4 cellular contexts compared by ENCODE assay signal in genomic region chr18:22009242-22009641, GRCh38.
TF ChIP-seq lines count a peak whose summit lies in the region.

No MANE protein-coding gene starts in this region.

TF ChIP-seq in A549, 52 proteins besides CTCF, POLR2A, EP300 and RAD21 (continued from another document):
- TF ChIP-seq MAFK (IDR thresholded peaks at IDR 0.05; ENCODE audit: partially characterized antibody), result peak; percentile 22

TF ChIP-seq in GM23338, 12 proteins besides CTCF, POLR2A, EP300 and RAD21 (continued from another document):
- TF ChIP-seq STAT1 (IDR thresholded peaks at IDR 0.05; ENCODE audit: unreplicated experiment), result no peak
- no peak for TF ChIP-seq ZNF114 (CRISPR knock-in tag; IDR thresholded peaks at IDR 0.05)
- no peak for TF ChIP-seq EZH2phosphoT487 (IDR thresholded peaks at IDR 0.05; ENCODE audit: unreplicated experiment)
- TF ChIP-seq, protein P1, sequence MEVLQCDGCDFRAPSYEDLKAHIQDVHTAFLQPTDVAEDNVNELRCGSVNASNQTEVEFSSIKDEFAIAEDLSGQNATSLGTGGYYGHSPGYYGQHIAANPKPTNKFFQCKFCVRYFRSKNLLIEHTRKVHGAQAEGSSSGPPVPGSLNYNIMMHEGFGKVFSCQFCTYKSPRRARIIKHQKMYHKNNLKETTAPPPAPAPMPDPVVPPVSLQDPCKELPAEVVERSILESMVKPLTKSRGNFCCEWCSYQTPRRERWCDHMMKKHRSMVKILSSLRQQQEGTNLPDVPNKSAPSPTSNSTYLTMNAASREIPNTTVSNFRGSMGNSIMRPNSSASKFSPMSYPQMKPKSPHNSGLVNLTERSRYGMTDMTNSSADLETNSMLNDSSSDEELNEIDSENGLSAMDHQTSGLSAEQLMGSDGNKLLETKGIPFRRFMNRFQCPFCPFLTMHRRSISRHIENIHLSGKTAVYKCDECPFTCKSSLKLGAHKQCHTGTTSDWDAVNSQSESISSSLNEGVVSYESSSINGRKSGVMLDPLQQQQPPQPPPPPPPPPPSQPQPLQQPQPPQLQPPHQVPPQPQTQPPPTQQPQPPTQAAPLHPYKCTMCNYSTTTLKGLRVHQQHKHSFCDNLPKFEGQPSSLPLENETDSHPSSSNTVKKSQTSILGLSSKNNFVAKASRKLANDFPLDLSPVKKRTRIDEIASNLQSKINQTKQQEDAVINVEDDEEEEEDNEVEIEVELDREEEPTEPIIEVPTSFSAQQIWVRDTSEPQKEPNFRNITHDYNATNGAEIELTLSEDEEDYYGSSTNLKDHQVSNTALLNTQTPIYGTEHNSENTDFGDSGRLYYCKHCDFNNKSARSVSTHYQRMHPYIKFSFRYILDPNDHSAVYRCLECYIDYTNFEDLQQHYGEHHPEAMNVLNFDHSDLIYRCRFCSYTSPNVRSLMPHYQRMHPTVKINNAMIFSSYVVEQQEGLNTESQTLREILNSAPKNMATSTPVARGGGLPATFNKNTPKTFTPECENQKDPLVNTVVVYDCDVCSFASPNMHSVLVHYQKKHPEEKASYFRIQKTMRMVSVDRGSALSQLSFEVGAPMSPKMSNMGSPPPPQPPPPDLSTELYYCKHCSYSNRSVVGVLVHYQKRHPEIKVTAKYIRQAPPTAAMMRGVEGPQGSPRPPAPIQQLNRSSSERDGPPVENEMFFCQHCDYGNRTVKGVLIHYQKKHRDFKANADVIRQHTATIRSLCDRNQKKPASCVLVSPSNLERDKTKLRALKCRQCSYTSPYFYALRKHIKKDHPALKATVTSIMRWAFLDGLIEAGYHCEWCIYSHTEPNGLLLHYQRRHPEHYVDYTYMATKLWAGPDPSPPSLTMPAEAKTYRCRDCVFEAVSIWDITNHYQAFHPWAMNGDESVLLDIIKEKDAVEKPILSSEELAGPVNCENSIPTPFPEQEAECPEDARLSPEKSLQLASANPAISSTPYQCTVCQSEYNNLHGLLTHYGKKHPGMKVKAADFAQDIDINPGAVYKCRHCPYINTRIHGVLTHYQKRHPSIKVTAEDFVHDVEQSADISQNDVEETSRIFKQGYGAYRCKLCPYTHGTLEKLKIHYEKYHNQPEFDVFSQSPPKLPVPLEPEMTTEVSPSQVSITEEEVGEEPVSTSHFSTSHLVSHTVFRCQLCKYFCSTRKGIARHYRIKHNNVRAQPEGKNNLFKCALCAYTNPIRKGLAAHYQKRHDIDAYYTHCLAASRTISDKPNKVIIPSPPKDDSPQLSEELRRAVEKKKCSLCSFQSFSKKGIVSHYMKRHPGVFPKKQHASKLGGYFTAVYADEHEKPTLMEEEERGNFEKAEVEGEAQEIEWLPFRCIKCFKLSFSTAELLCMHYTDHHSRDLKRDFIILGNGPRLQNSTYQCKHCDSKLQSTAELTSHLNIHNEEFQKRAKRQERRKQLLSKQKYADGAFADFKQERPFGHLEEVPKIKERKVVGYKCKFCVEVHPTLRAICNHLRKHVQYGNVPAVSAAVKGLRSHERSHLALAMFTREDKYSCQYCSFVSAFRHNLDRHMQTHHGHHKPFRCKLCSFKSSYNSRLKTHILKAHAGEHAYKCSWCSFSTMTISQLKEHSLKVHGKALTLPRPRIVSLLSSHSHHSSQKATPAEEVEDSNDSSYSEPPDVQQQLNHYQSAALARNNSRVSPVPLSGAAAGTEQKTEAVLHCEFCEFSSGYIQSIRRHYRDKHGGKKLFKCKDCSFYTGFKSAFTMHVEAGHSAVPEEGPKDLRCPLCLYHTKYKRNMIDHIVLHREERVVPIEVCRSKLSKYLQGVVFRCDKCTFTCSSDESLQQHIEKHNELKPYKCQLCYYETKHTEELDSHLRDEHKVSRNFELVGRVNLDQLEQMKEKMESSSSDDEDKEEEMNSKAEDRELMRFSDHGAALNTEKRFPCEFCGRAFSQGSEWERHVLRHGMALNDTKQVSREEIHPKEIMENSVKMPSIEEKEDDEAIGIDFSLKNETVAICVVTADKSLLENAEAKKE (CRISPR knock-in tag; IDR thresholded peaks at IDR 0.05), result no peak
- no peak for TF ChIP-seq POLR2AphosphoS5 (IDR thresholded peaks at IDR 0.05; ENCODE audit: low read depth)

TF ChIP-seq in K562, 482 proteins besides CTCF, POLR2A, EP300 and RAD21 (continued from another document):
- TF ChIP-seq, protein P2, sequence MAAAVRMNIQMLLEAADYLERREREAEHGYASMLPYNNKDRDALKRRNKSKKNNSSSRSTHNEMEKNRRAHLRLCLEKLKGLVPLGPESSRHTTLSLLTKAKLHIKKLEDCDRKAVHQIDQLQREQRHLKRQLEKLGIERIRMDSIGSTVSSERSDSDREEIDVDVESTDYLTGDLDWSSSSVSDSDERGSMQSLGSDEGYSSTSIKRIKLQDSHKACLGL (CRISPR knock-in tag; IDR thresholded peaks at IDR 0.05; ENCODE audit: borderline replicate concordance, poor library complexity, severe bottlenecking), result no peak
- TF ChIP-seq ZNF316 (IDR thresholded peaks at IDR 0.05), result peak; percentile 52

TF ChIP-seq in WTC11, 78 proteins besides CTCF, POLR2A, EP300 and RAD21 (continued from another document):
- TF ChIP-seq CREB1 (CRISPR knock-in tag; IDR thresholded peaks at IDR 0.05) (no peak), ZNF423 (CRISPR knock-in tag; IDR thresholded peaks at IDR 0.05) (no peak), MYBL2 (CRISPR knock-in tag; IDR thresholded peaks at IDR 0.05) (no peak), ZNF425 (CRISPR knock-in tag; conservative IDR thresholded peaks at IDR 0.05) (no peak), FOXP1 (CRISPR knock-in tag; IDR thresholded peaks at IDR 0.05; ENCODE audit: borderline replicate concordance) (no peak), AR (CRISPR knock-in tag; IDR thresholded peaks at IDR 0.05) (no peak), NFE2L1 (CRISPR knock-in tag; IDR thresholded peaks at IDR 0.05) (no peak), KAT7 (CRISPR knock-in tag; IDR thresholded peaks at IDR 0.05; ENCODE audit: borderline replicate concordance) (no peak), E2F4 (CRISPR knock-in tag; IDR thresholded peaks at IDR 0.05; ENCODE audit: borderline replicate concordance, low read depth) (no peak), PRRX2 (CRISPR knock-in tag; IDR thresholded peaks at IDR 0.05) (no peak)
- TF ChIP-seq, protein P3, sequence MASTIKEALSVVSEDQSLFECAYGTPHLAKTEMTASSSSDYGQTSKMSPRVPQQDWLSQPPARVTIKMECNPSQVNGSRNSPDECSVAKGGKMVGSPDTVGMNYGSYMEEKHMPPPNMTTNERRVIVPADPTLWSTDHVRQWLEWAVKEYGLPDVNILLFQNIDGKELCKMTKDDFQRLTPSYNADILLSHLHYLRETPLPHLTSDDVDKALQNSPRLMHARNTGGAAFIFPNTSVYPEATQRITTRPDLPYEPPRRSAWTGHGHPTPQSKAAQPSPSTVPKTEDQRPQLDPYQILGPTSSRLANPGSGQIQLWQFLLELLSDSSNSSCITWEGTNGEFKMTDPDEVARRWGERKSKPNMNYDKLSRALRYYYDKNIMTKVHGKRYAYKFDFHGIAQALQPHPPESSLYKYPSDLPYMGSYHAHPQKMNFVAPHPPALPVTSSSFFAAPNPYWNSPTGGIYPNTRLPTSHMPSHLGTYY (CRISPR knock-in tag; IDR thresholded peaks at IDR 0.05), result no peak
- TF ChIP-seq, protein P4, sequence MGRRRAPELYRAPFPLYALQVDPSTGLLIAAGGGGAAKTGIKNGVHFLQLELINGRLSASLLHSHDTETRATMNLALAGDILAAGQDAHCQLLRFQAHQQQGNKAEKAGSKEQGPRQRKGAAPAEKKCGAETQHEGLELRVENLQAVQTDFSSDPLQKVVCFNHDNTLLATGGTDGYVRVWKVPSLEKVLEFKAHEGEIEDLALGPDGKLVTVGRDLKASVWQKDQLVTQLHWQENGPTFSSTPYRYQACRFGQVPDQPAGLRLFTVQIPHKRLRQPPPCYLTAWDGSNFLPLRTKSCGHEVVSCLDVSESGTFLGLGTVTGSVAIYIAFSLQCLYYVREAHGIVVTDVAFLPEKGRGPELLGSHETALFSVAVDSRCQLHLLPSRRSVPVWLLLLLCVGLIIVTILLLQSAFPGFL (CRISPR knock-in tag; IDR thresholded peaks at IDR 0.05; ENCODE audit: borderline replicate concordance), result no peak
